In genomic region chr7:144279971-144280370, GRCh38 we compare ENCODE assay signal across 11 cellular contexts. TPM values are rescaled to one million over a fixed set of nuclear protein-coding genes. Genes with fewer than 3 reads are reported as not detected.
"Had no signal": no experiment of that assay in that cellular context is flagged by ENCODE, and none has a peak within 500 bp of the region (broad histone marks: within the 10 kb centered on the region; RNA-seq: fewer than 3 reads in every experiment).

No MANE protein-coding gene starts in this region.

RNA-seq across cellular contexts. Expression of gene CTAGE8, which starts 10.9 kb away (rescaled TPM):
- total RNA-seq: cardiac muscle cell, cerebellum, lung microvascular endothelial cell had no signal
- polyA plus RNA-seq: cardiac muscle cell had no signal

RNA-seq across cellular contexts. Expression of gene OR2A7, which starts 15.4 kb away (rescaled TPM):
- total RNA-seq: lung microvascular endothelial cell had no signal
- polyA plus RNA-seq: cardiac muscle cell had no signal

RNA-seq across cellular contexts. Expression of gene OR2A1, which starts 32.2 kb away (rescaled TPM):
- total RNA-seq: activated CD4-positive, alpha-beta memory T cell treated with anti-CD3 and anti-CD28 coated beads for 36 hours; cardiac muscle cell; cerebellum; endodermal cell; lung microvascular endothelial cell; naive thymus-derived CD8-positive, alpha-beta T cell; posterior vena cava; smooth muscle cell; suprapubic skin; transverse colon had no signal
- polyA plus RNA-seq: cardiac muscle cell, smooth muscle cell had no signal

RNA-seq across cellular contexts. Expression of gene OR2A42, which starts 40.6 kb away (rescaled TPM):
- total RNA-seq: activated CD4-positive, alpha-beta memory T cell treated with anti-CD3 and anti-CD28 coated beads for 36 hours; cardiac muscle cell; endodermal cell; lung microvascular endothelial cell; transverse colon had no signal
- polyA plus RNA-seq: cardiac muscle cell, smooth muscle cell, stomach had no signal
